8 cellular contexts compared by ENCODE assay signal in the genomic region with DNA sequence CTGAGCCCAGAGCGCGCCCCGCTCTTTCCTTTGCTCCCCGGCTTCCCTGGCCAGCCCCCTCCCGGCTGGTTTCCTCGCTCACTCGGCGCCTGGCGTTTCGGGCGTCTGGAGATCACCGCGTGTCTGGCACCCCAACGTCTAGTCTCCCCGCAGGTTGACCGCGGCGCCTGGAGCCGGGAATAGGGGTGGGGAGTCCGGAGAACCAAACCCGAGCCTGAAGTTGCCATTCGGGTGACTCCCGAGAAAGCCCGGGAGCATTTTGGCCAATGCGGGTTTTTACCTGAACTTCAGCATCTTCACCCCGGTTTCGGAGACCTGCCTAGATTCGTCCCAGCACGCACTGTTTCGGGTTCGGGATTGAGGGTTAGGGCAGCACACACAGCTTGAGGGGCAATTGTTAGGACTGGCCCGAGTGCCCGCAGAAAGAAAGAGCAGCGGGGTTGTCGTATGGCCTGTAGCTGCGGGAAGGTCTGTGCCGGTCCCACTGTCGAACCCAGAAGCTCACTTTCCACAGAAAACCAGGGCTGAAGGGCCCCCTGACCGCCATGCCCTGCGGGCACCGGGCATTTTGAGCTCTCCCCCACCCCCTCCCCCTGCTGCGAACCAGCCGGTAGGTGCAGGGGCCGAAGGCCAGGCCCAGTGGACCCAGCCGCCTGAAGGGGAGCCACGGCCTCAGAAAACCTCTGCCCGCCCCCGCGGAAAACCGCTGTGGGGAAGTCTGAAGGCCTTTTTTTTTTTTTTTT. TPM values are rescaled to one million over a fixed set of nuclear protein-coding genes. Genes with fewer than 3 reads are reported as not detected.
DNase-seq lines count a peak whose midpoint lies in the region; ATAC-seq and TF ChIP-seq lines count a peak whose summit lies in the region.

No MANE protein-coding gene starts in this region.

- H3K9me3 Mint-ChIP-seq in activated T-cell treated with anti-CD3 and anti-CD28 coated beads, Interleukin-2, amount 50 U/mL, for 4 hours = no peaks in the 10 kb centered on the region

- peaks cover 8% of the 10 kb centered on the region for H3K36me3 ChIP-seq in iPS-15b (ENCODE audit: control insufficient read depth, insufficient read depth, low read length)

- peaks cover 2% of the 10 kb centered on the region for H3K27me3 Mint-ChIP-seq in activated T-cell treated with anti-CD3 and anti-CD28 coated beads, Interleukin-2, amount 50 U/mL, for 4 hours (ENCODE audit: low read depth)

- H3K36me3 Mint-ChIP-seq in activated T-cell treated with anti-CD3 and anti-CD28 coated beads, Interleukin-2, amount 50 U/mL, for 4 hours (ENCODE audit: insufficient read depth) = peaks cover 7% of the 10 kb centered on the region

- no peak for ATAC-seq in activated T-cell treated with anti-CD3 and anti-CD28 coated beads, Interleukin-2, amount 50 U/mL, for 4 hours
- ATAC-seq in GM18861 (IDR thresholded peaks at IDR 0.05; ENCODE audit: unreplicated experiment) = no peak
- ATAC-seq in GM18502 (IDR thresholded peaks at IDR 0.05; ENCODE audit: poor library complexity, unreplicated experiment) = no peak
- ATAC-seq in HG02759 (IDR thresholded peaks at IDR 0.05; ENCODE audit: unreplicated experiment) = no peak

- DNase-seq in HFF-Myc (ENCODE audit: extremely low read depth, low read depth) (no peak), kidney glomerular epithelial cell (lab: John Stamatoyannopoulos, UW) (no peak)
- DNase-seq in activated T-cell treated with anti-CD3 and anti-CD28 coated beads, Interleukin-2, amount 50 U/mL, for 4 hours = peak; percentile 48
- DNase-seq in stimulated activated CD4-positive, alpha-beta T cell treated with anti-CD3 and anti-CD28 coated beads, Interleukin-4, amount 100 ng/mL, for 1 hour = peak; percentile 65

- TF ChIP-seq CTCF in HFF-Myc (IDR thresholded peaks at IDR 0.05; ENCODE audit: low read depth, low read length, missing control alignments) = no peak

- H3K4me3 ChIP-seq in HFF-Myc (replicated peaks; ENCODE audit: low read depth, low read length) (peak overlapping the region; percentile 70; the same call in 1 of the 2 replicates), iPS-15b (ENCODE audit: low read depth, low read length) (peak overlapping the region; percentile 77)

- peak overlapping the region; percentile 95 for H3K4me3 Mint-ChIP-seq in activated T-cell treated with anti-CD3 and anti-CD28 coated beads, Interleukin-2, amount 50 U/mL, for 4 hours

- peaks cover 41% of the 10 kb centered on the region for H3K4me1 ChIP-seq in iPS-15b (ENCODE audit: control insufficient read depth, insufficient read depth, low read length)

- H3K4me1 Mint-ChIP-seq in activated T-cell treated with anti-CD3 and anti-CD28 coated beads, Interleukin-2, amount 50 U/mL, for 4 hours (ENCODE audit: low read depth) = peaks cover 22% of the 10 kb centered on the region

- no peak overlapping the region for H3K9ac ChIP-seq in iPS-15b (ENCODE audit: low read depth, low read length)

- peaks cover 84% of the 10 kb centered on the region for H3K27me3 ChIP-seq in iPS-15b (ENCODE audit: control insufficient read depth, insufficient read depth, low read length)

- H3K9me3 ChIP-seq in iPS-15b (ENCODE audit: control insufficient read depth, insufficient read depth, low read length) = no peaks in the 10 kb centered on the region

RNA-seq across cellular contexts. Expression of a gene that starts 2.1 kb away (rescaled TPM):
- total RNA-seq in activated T-cell treated with anti-CD3 and anti-CD28 coated beads, Interleukin-2, amount 50 U/mL, for 4 hours = 10 to 100 TPM; 23.0 to 38.6 (median 28.2) TPM

Comparison
In these comparisons a context has a peak if more than half of its experiments do, and no peak if none do; other contexts are left out.
1. DNase-seq: peak in activated T-cell treated with anti-CD3 and anti-CD28 coated beads, Interleukin-2, amount 50 U/mL, for 4 hours (single experiment) and stimulated activated CD4-positive, alpha-beta T cell treated with anti-CD3 and anti-CD28 coated beads, Interleukin-4, amount 100 ng/mL, for 1 hour (single experiment); none in HFF-Myc (single experiment) and kidney glomerular epithelial cell (single experiment).